1 cellular context compared by ENCODE assay signal in genomic region chr22:42814215-42814614, GRCh38.
A peak's percentile ranks its signal among the peaks of the same experiment; 100 is the strongest.
TF ChIP-seq lines count a peak whose summit lies in the region.

No MANE protein-coding gene starts in this region.

TF ChIP-seq in liver, 16 proteins besides CTCF, POLR2A, EP300 and RAD21 (continued from another document):
- TF ChIP-seq REST (IDR thresholded peaks at IDR 0.05) = no peak
- TF ChIP-seq FOXA1 (IDR thresholded peaks at IDR 0.05) = no peak
- TF ChIP-seq JUND (IDR thresholded peaks at IDR 0.05) = peak in 1 of 2 donors; percentile 14
- TF ChIP-seq TAF1 (conservative IDR thresholded peaks at IDR 0.05) = no peak
- TF ChIP-seq HNF4G (IDR thresholded peaks at IDR 0.05) = no peak
